ENCODE assay signal across 18 cellular contexts in genomic region chr12:111420494-111420893, GRCh38.
"Had no signal": no experiment of that assay in that cellular context is flagged by ENCODE, and none has a peak within 500 bp of the region (broad histone marks: within the 10 kb centered on the region; RNA-seq: fewer than 3 reads in every experiment).

No MANE protein-coding gene starts in this region.

- H3K9me3 ChIP-seq: ascending aorta, thyroid gland had no signal

- ATAC-seq: activated CD8-positive, alpha-beta memory T cell treated with anti-CD3 and anti-CD28 coated beads, Interleukin-2, amount 10 ng/mL, durations not matched to agents 7 days and 5 days; esophagus mucosa; left lobe of liver; naive thymus-derived CD8-positive, alpha-beta T cell; stimulated activated naive B cell treated with anti-CD40 and anti-IgM and Interleukin-4, amounts not matched to agents 10 μg/mL and 1 μg/mL and 100 μg/mL, for 72 hours had no signal

- H3K4me3 ChIP-seq: ascending aorta, dorsolateral prefrontal cortex, hepatocyte, skin epidermis, thyroid gland had no signal

- H3K27ac Mint-ChIP-seq: activated CD8-positive, alpha-beta memory T cell treated with anti-CD3 and anti-CD28 coated beads, Interleukin-2, amount 10 ng/mL, durations not matched to agents 7 days and 5 days; stimulated activated naive B cell treated with anti-CD40 and anti-IgM and Interleukin-4, amounts not matched to agents 10 μg/mL and 1 μg/mL and 100 μg/mL, for 72 hours had no signal

- H3K27me3 ChIP-seq: ascending aorta, dorsolateral prefrontal cortex, hepatocyte, thyroid gland had no signal

- H3K27ac ChIP-seq: ascending aorta, hepatocyte, skin epidermis, thyroid gland had no signal

- DNase-seq: activated CD4-positive, alpha-beta T cell treated with anti-CD3 and anti-CD28 coated beads for 1 hour; activated CD4-positive, alpha-beta T cell treated with anti-CD3 and anti-CD28 coated beads, Interleukin-2, amount 50 U/mL, for 4 hours; activated CD8-positive, alpha-beta memory T cell treated with anti-CD3 and anti-CD28 coated beads, Interleukin-2, amount 10 ng/mL, durations not matched to agents 7 days and 5 days; activated gamma-delta T cell; activated T-cell treated with anti-CD3 and anti-CD28 coated beads, Interleukin-2, amount 50 U/mL, for 48 hours; dorsolateral prefrontal cortex; naive thymus-derived CD8-positive, alpha-beta T cell; posterior cingulate gyrus; stimulated activated CD4-positive, alpha-beta T cell treated with anti-CD3 and anti-CD28 coated beads, Interleukin-15, amount 100 ng/mL, for 24 hours; stimulated activated CD4-positive, alpha-beta T cell treated with anti-CD3 and anti-CD28 coated beads, Interleukin-4, amount 100 ng/mL, for 1 hour; stimulated activated naive B cell treated with anti-CD40 and anti-IgM and Interleukin-4, amounts not matched to agents 10 μg/mL and 1 μg/mL and 100 μg/mL, for 72 hours; T-helper 1 cell; thyroid gland had no signal

- H3K4me2 ChIP-seq: hepatocyte had no signal

- H3K9me3 Mint-ChIP-seq: naive thymus-derived CD8-positive, alpha-beta T cell; stimulated activated naive B cell treated with anti-CD40 and anti-IgM and Interleukin-4, amounts not matched to agents 10 μg/mL and 1 μg/mL and 100 μg/mL, for 72 hours had no signal

- H3K4me1 ChIP-seq: ascending aorta had no signal

- H3K4me3 Mint-ChIP-seq: activated CD8-positive, alpha-beta memory T cell treated with anti-CD3 and anti-CD28 coated beads, Interleukin-2, amount 10 ng/mL, durations not matched to agents 7 days and 5 days; naive thymus-derived CD8-positive, alpha-beta T cell; stimulated activated naive B cell treated with anti-CD40 and anti-IgM and Interleukin-4, amounts not matched to agents 10 μg/mL and 1 μg/mL and 100 μg/mL, for 72 hours had no signal

- H3K27me3 Mint-ChIP-seq: activated CD8-positive, alpha-beta memory T cell treated with anti-CD3 and anti-CD28 coated beads, Interleukin-2, amount 10 ng/mL, durations not matched to agents 7 days and 5 days; naive thymus-derived CD8-positive, alpha-beta T cell; stimulated activated naive B cell treated with anti-CD40 and anti-IgM and Interleukin-4, amounts not matched to agents 10 μg/mL and 1 μg/mL and 100 μg/mL, for 72 hours had no signal

- H2AFZ ChIP-seq: hepatocyte had no signal
